8 cellular contexts compared by ENCODE assay signal in genomic region chr10:5447611-5448071, GRCh38.
A peak's percentile ranks its signal among the peaks of the same experiment; 100 is the strongest.
DNase-seq lines count a peak whose midpoint lies in the region; ATAC-seq and TF ChIP-seq lines count a peak whose summit lies in the region.

No MANE protein-coding gene starts in this region.

- in situ Hi-C loops in brain microvascular endothelial cell (cut with HindIII; ENCODE audit: low pct_ligation_motif_present, low sequenced_read_pairs): loop anchor here (25.0 kb wide), 1 partner anchor 165 kb away; no protein-coding TSS in a partner anchor

- no peaks in the 10 kb centered on the region for H3K27me3 ChIP-seq in HUES6 (ENCODE audit: control insufficient read depth, insufficient read depth, low read length)
- no peaks in the 10 kb centered on the region for H3K27me3 ChIP-seq in brain microvascular endothelial cell (replicated peaks)

- H3K4me1 ChIP-seq in ES-I3 (ENCODE audit: insufficient read depth, low read length) (peaks cover 7% of the 10 kb centered on the region; the same call in 1 of the 2 replicates), HUES6 (ENCODE audit: control insufficient read depth, insufficient read depth, low read length) (peaks cover 33% of the 10 kb centered on the region)

- H3K27ac Mint-ChIP-seq in memory B cell: no peak overlapping the region

- peaks cover 10% of the 10 kb centered on the region for H3K4me1 Mint-ChIP-seq in memory B cell

- H3K9ac ChIP-seq in ES-I3 (ENCODE audit: low read depth, low read length) (peak overlapping the region; percentile 59), HUES6 (ENCODE audit: low read length) (peak overlapping the region; percentile 77)

- ATAC-seq in GM21447 (IDR thresholded peaks at IDR 0.05; ENCODE audit: unreplicated experiment) (peak; percentile 56), memory B cell (ENCODE audit: low read depth) (no peak)

- no peak for DNase-seq in brain microvascular endothelial cell
- no peak for DNase-seq in memory B cell (ENCODE audit: low spot score in 2 of 2)
- no peak for DNase-seq in head of caudate nucleus
- no peak for DNase-seq in cerebellar cortex (ENCODE audit: low spot score)
- DNase-seq in activated CD8-positive, alpha-beta memory T cell treated with anti-CD3 and anti-CD28 coated beads, Interleukin-2, amount 50 U/mL, for 4 hours: no peak

- H3K27me3 Mint-ChIP-seq in memory B cell: no peaks in the 10 kb centered on the region

- H3K36me3 ChIP-seq in ES-I3 (ENCODE audit: insufficient read depth, low read length) (peaks cover 4% of the 10 kb centered on the region; the same call in 1 of the 2 replicates), HUES6 (ENCODE audit: control insufficient read depth, insufficient read depth, low read length) (peaks cover 17% of the 10 kb centered on the region), brain microvascular endothelial cell (replicated peaks) (peaks cover 5% of the 10 kb centered on the region)

- H3K36me3 Mint-ChIP-seq in memory B cell: no peaks in the 10 kb centered on the region

- peak overlapping the region; percentile 76 for H3K4me3 ChIP-seq in HUES6 (ENCODE audit: low read depth, low read length)
- peak overlapping the region; percentile 69 for H3K4me3 ChIP-seq in brain microvascular endothelial cell (ENCODE audit: low read depth, low read length)

- H3K27ac ChIP-seq in HUES6 (ENCODE audit: low read depth, low read length): no peak overlapping the region
- peak overlapping the region; percentile 31 for H3K27ac ChIP-seq in brain microvascular endothelial cell

- H3K9me3 Mint-ChIP-seq in memory B cell: no peaks in the 10 kb centered on the region

- peak overlapping the region; percentile 51 for H3K4me3 Mint-ChIP-seq in memory B cell

- intact Hi-C loops in head of caudate nucleus (cut with DNase I): no loop called here

- TF ChIP-seq CTCF in brain microvascular endothelial cell (IDR thresholded peaks at IDR 0.05; ENCODE audit: low read depth, low read length, missing control alignments): no peak

- H3K9me3 ChIP-seq in ES-I3 (ENCODE audit: control insufficient read depth, insufficient read depth, low read length): no peaks in the 10 kb centered on the region
- H3K9me3 ChIP-seq in HUES6 (ENCODE audit: control insufficient read depth, insufficient read depth, low read depth, low read length): no peaks in the 10 kb centered on the region
